Comparison of ENCODE assay signal across 1 cellular context in the genomic region with DNA sequence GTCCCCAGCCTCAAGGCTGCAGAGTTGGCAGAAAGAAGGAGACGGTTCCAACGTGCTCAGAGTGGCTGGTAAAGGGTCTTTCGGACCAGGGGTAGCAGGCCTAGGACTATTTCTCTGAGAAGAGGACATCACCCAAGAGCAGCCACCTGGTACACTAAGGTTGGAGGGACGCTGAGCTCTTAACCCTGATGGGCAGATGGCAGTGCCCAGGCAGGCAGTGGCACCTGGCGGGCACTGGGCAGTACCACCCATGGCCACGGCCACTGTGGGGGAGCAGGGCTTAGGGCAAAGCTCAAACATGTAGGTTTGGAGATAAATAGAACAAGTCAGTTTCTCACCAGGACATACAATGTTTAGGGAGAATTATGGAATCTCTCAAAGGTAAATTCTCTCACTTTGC.
TF ChIP-seq lines count a peak whose summit lies in the region.

No MANE protein-coding gene starts in this region.

TF ChIP-seq in HCT116, 20 proteins besides CTCF, POLR2A, EP300 and RAD21:
- TF ChIP-seq CBX3 (IDR thresholded peaks at IDR 0.05; ENCODE audit: low read depth) (no peak), CEBPB (IDR thresholded peaks at IDR 0.05; ENCODE audit: low read depth) (no peak), POLR2AphosphoS5 (IDR thresholded peaks at IDR 0.05; ENCODE audit: low read depth, low read length) (no peak), SIN3A (IDR thresholded peaks at IDR 0.05; ENCODE audit: low read depth) (no peak), EZH2 (IDR thresholded peaks at IDR 0.05) (no peak), TCF7L2 (IDR thresholded peaks at IDR 0.05; ENCODE audit: borderline replicate concordance, extremely low read depth, insufficient read depth, insufficient read length) (no peak), JUND (IDR thresholded peaks at IDR 0.05) (no peak), YY1 (IDR thresholded peaks at IDR 0.05; ENCODE audit: extremely low read depth, insufficient replicate concordance, low read depth, low read length) (no peak), ZFX (IDR thresholded peaks at IDR 0.05) (no peak), SP1 (IDR thresholded peaks at IDR 0.05; ENCODE audit: low read depth) (no peak), EZH2phosphoT487 (IDR thresholded peaks at IDR 0.05; ENCODE audit: borderline replicate concordance) (no peak), ZNF274 (IDR thresholded peaks at IDR 0.05; ENCODE audit: low read depth, low read length) (no peak)
- TF ChIP-seq, protein P1, sequence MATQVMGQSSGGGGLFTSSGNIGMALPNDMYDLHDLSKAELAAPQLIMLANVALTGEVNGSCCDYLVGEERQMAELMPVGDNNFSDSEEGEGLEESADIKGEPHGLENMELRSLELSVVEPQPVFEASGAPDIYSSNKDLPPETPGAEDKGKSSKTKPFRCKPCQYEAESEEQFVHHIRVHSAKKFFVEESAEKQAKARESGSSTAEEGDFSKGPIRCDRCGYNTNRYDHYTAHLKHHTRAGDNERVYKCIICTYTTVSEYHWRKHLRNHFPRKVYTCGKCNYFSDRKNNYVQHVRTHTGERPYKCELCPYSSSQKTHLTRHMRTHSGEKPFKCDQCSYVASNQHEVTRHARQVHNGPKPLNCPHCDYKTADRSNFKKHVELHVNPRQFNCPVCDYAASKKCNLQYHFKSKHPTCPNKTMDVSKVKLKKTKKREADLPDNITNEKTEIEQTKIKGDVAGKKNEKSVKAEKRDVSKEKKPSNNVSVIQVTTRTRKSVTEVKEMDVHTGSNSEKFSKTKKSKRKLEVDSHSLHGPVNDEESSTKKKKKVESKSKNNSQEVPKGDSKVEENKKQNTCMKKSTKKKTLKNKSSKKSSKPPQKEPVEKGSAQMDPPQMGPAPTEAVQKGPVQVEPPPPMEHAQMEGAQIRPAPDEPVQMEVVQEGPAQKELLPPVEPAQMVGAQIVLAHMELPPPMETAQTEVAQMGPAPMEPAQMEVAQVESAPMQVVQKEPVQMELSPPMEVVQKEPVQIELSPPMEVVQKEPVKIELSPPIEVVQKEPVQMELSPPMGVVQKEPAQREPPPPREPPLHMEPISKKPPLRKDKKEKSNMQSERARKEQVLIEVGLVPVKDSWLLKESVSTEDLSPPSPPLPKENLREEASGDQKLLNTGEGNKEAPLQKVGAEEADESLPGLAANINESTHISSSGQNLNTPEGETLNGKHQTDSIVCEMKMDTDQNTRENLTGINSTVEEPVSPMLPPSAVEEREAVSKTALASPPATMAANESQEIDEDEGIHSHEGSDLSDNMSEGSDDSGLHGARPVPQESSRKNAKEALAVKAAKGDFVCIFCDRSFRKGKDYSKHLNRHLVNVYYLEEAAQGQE (IDR thresholded peaks at IDR 0.05; ENCODE audit: low read depth) = no peak
- TF ChIP-seq, protein P2, sequence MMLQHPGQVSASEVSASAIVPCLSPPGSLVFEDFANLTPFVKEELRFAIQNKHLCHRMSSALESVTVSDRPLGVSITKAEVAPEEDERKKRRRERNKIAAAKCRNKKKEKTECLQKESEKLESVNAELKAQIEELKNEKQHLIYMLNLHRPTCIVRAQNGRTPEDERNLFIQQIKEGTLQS (IDR thresholded peaks at IDR 0.05) = no peak
- TF ChIP-seq, protein P3, sequence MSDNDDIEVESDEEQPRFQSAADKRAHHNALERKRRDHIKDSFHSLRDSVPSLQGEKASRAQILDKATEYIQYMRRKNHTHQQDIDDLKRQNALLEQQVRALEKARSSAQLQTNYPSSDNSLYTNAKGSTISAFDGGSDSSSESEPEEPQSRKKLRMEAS (IDR thresholded peaks at IDR 0.05) = no peak
TF ChIP-seq in HCT116: peak in this region for 0.
